ENCODE assay signal across 1 cellular context in the genomic region with DNA sequence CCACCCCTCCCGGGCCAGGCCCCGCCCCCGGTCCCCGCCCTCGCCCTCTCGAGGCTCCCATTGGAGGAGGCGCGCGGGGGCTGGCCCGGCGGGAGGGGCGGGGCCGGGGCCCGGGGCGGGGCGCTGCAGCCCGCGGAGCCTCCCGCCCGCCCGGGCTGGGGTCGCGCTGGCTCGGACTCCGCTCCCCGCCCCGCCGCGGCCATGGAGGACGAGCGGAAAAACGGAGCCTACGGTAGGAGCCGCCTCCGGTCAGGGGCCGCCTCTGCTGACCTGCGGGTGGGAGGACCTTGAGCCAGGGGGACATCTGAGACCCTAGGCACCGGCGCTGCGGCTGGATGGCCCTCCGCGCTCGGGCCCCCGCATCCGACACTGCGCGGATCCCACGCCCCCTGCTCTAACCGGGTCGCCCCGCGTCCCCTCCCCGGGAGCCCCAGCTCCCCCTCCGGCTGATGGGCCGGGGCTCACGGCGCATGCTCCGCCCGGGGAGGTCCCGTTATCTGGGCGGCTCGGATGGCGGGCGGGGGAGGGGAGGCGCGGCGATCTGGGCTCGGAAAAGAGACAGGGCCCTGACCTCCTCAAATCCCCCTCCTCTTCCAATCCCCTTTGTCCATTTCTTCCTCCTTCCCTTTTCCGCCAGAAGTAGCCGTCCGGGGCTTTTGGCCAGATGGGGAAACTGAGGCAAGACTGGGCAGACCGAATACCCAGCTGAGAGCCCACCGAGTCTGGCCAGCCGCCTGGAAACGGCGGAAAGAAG.
TF ChIP-seq lines count a peak whose summit lies in the region.

No MANE protein-coding gene starts in this region.

TF ChIP-seq in K562, 482 proteins besides CTCF, POLR2A, EP300 and RAD21 (continued from another document):
- TF ChIP-seq, protein P1, sequence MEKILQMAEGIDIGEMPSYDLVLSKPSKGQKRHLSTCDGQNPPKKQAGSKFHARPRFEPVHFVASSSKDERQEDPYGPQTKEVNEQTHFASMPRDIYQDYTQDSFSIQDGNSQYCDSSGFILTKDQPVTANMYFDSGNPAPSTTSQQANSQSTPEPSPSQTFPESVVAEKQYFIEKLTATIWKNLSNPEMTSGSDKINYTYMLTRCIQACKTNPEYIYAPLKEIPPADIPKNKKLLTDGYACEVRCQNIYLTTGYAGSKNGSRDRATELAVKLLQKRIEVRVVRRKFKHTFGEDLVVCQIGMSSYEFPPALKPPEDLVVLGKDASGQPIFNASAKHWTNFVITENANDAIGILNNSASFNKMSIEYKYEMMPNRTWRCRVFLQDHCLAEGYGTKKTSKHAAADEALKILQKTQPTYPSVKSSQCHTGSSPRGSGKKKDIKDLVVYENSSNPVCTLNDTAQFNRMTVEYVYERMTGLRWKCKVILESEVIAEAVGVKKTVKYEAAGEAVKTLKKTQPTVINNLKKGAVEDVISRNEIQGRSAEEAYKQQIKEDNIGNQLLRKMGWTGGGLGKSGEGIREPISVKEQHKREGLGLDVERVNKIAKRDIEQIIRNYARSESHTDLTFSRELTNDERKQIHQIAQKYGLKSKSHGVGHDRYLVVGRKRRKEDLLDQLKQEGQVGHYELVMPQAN (IDR thresholded peaks at IDR 0.05; ENCODE audit: borderline replicate concordance): no peak
- TF ChIP-seq GTF2E2 (tag; IDR thresholded peaks at IDR 0.05) (no peak), MCM2 (IDR thresholded peaks at IDR 0.05; ENCODE audit: low read depth) (no peak), TAF15 (IDR thresholded peaks at IDR 0.05; ENCODE audit: low read depth, low read length) (no peak), HDAC6 (IDR thresholded peaks at IDR 0.05; ENCODE audit: low read depth, low read length) (no peak), ZNF124 (CRISPR knock-in tag; IDR thresholded peaks at IDR 0.05) (no peak), TEAD2 (tag; IDR thresholded peaks at IDR 0.05) (no peak), SRSF3 (IDR thresholded peaks at IDR 0.05; ENCODE audit: insufficient read depth, low read length) (no peak), SLC30A9 (CRISPR knock-in tag; IDR thresholded peaks at IDR 0.05) (no peak), NCOA2 (IDR thresholded peaks at IDR 0.05; ENCODE audit: partially characterized antibody in 2 of 2) (no peak), MECOM (CRISPR knock-in tag; IDR thresholded peaks at IDR 0.05) (no peak), TGIF2 (CRISPR knock-in tag; IDR thresholded peaks at IDR 0.05) (no peak), TAL1 (IDR thresholded peaks at IDR 0.05) (no peak), CBX3 (IDR thresholded peaks at IDR 0.05; ENCODE audit: borderline replicate concordance in 1 of 2, low read length in 2 of 2) (0 out of 3 replicates have a peak, but pooled peaks of 1 of the 2 experiments have one; percentile 8), DIDO1 (tag; IDR thresholded peaks at IDR 0.05; ENCODE audit: low read depth) (no peak), ESRRB (CRISPR knock-in tag; IDR thresholded peaks at IDR 0.05; ENCODE audit: borderline replicate concordance) (no peak), RBFOX2 (IDR thresholded peaks at IDR 0.05; ENCODE audit: low read depth, low read length) (peak; percentile 65), DNMT1 (IDR thresholded peaks at IDR 0.05) (no peak), NEUROD1 (IDR thresholded peaks at IDR 0.05; ENCODE audit: borderline replicate concordance, low read depth, low read length, partially characterized antibody) (no peak), SMARCA4 (IDR thresholded peaks at IDR 0.05) (no peak), FOXJ3 (CRISPR knock-in tag; IDR thresholded peaks at IDR 0.05) (no peak)
- TF ChIP-seq, protein P2, sequence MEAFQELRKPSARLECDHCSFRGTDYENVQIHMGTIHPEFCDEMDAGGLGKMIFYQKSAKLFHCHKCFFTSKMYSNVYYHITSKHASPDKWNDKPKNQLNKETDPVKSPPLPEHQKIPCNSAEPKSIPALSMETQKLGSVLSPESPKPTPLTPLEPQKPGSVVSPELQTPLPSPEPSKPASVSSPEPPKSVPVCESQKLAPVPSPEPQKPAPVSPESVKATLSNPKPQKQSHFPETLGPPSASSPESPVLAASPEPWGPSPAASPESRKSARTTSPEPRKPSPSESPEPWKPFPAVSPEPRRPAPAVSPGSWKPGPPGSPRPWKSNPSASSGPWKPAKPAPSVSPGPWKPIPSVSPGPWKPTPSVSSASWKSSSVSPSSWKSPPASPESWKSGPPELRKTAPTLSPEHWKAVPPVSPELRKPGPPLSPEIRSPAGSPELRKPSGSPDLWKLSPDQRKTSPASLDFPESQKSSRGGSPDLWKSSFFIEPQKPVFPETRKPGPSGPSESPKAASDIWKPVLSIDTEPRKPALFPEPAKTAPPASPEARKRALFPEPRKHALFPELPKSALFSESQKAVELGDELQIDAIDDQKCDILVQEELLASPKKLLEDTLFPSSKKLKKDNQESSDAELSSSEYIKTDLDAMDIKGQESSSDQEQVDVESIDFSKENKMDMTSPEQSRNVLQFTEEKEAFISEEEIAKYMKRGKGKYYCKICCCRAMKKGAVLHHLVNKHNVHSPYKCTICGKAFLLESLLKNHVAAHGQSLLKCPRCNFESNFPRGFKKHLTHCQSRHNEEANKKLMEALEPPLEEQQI (IDR thresholded peaks at IDR 0.05): no peak
- TF ChIP-seq, protein P3, sequence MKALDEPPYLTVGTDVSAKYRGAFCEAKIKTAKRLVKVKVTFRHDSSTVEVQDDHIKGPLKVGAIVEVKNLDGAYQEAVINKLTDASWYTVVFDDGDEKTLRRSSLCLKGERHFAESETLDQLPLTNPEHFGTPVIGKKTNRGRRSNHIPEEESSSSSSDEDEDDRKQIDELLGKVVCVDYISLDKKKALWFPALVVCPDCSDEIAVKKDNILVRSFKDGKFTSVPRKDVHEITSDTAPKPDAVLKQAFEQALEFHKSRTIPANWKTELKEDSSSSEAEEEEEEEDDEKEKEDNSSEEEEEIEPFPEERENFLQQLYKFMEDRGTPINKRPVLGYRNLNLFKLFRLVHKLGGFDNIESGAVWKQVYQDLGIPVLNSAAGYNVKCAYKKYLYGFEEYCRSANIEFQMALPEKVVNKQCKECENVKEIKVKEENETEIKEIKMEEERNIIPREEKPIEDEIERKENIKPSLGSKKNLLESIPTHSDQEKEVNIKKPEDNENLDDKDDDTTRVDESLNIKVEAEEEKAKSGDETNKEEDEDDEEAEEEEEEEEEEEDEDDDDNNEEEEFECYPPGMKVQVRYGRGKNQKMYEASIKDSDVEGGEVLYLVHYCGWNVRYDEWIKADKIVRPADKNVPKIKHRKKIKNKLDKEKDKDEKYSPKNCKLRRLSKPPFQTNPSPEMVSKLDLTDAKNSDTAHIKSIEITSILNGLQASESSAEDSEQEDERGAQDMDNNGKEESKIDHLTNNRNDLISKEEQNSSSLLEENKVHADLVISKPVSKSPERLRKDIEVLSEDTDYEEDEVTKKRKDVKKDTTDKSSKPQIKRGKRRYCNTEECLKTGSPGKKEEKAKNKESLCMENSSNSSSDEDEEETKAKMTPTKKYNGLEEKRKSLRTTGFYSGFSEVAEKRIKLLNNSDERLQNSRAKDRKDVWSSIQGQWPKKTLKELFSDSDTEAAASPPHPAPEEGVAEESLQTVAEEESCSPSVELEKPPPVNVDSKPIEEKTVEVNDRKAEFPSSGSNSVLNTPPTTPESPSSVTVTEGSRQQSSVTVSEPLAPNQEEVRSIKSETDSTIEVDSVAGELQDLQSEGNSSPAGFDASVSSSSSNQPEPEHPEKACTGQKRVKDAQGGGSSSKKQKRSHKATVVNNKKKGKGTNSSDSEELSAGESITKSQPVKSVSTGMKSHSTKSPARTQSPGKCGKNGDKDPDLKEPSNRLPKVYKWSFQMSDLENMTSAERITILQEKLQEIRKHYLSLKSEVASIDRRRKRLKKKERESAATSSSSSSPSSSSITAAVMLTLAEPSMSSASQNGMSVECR (CRISPR knock-in tag; IDR thresholded peaks at IDR 0.05): no peak
- TF ChIP-seq, protein P4, sequence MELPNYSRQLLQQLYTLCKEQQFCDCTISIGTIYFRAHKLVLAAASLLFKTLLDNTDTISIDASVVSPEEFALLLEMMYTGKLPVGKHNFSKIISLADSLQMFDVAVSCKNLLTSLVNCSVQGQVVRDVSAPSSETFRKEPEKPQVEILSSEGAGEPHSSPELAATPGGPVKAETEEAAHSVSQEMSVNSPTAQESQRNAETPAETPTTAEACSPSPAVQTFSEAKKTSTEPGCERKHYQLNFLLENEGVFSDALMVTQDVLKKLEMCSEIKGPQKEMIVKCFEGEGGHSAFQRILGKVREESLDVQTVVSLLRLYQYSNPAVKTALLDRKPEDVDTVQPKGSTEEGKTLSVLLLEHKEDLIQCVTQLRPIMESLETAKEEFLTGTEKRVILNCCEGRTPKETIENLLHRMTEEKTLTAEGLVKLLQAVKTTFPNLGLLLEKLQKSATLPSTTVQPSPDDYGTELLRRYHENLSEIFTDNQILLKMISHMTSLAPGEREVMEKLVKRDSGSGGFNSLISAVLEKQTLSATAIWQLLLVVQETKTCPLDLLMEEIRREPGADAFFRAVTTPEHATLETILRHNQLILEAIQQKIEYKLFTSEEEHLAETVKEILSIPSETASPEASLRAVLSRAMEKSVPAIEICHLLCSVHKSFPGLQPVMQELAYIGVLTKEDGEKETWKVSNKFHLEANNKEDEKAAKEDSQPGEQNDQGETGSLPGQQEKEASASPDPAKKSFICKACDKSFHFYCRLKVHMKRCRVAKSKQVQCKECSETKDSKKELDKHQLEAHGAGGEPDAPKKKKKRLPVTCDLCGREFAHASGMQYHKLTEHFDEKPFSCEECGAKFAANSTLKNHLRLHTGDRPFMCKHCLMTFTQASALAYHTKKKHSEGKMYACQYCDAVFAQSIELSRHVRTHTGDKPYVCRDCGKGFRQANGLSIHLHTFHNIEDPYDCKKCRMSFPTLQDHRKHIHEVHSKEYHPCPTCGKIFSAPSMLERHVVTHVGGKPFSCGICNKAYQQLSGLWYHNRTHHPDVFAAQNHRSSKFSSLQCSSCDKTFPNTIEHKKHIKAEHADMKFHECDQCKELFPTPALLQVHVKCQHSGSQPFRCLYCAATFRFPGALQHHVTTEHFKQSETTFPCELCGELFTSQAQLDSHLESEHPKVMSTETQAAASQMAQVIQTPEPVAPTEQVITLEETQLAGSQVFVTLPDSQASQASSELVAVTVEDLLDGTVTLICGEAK (IDR thresholded peaks at IDR 0.05): 0 out of 2 replicates have a peak, but pooled peaks have one; percentile 52
- TF ChIP-seq, protein P4 (CRISPR knock-in tag; IDR thresholded peaks at IDR 0.05): no peak
- TF ChIP-seq, protein P5, sequence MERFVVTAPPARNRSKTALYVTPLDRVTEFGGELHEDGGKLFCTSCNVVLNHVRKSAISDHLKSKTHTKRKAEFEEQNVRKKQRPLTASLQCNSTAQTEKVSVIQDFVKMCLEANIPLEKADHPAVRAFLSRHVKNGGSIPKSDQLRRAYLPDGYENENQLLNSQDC (CRISPR knock-in tag; IDR thresholded peaks at IDR 0.05): no peak
- TF ChIP-seq, protein P6, sequence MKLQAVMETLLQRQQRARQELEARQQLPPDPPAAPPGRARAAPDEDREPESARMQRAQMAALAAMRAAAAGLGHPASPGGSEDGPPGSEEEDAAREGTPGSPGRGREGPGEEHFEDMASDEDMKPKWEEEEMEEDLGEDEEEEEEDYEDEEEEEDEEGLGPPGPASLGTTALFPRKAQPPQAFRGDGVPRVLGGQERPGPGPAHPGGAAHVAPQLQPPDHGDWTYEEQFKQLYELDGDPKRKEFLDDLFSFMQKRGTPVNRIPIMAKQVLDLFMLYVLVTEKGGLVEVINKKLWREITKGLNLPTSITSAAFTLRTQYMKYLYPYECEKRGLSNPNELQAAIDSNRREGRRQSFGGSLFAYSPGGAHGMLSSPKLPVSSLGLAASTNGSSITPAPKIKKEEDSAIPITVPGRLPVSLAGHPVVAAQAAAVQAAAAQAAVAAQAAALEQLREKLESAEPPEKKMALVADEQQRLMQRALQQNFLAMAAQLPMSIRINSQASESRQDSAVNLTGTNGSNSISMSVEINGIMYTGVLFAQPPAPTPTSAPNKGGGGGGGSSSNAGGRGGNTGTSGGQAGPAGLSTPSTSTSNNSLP (IDR thresholded peaks at IDR 0.05; ENCODE audit: borderline replicate concordance, low read depth, low read length): no peak
TF ChIP-seq in K562: peak in this region for 60.
